In genomic region chr3:192553707-192554106, GRCh38 we compare ENCODE assay signal across 23 cellular contexts.
DNase-seq lines count a peak whose midpoint lies in the region; ATAC-seq, FAIRE-seq and TF ChIP-seq lines count a peak whose summit lies in the region.
"Had no signal": no experiment of that assay in that cellular context is flagged by ENCODE, and none has a peak within 500 bp of the region (broad histone marks: within the 10 kb centered on the region; RNA-seq: fewer than 3 reads in every experiment).

No MANE protein-coding gene starts in this region.

- H2BK5ac ChIP-seq in H1 (ENCODE audit: low read depth, low read length) (0 out of 2 replicates have a peak overlapping the region, but pooled peaks have one; percentile 21), mesenchymal stem cell (ENCODE audit: low read depth, low read length, poor library complexity, severe bottlenecking) (no peak overlapping the region)

- no peak overlapping the region for H3K56ac ChIP-seq in H1 (replicated peaks; ENCODE audit: insufficient read length, low read depth, low read length)

- in situ Hi-C loops in G401 (cut with HindIII; ENCODE audit: low sequenced_read_pairs) = loop anchor here (25.0 kb wide), 1 partner anchor 234 kb away; no protein-coding TSS in a partner anchor

- H2AFZ ChIP-seq in GM23338 = 0 out of 2 replicates have a peak overlapping the region, but pooled peaks have one; percentile 44
- 0 out of 2 replicates have a peak overlapping the region, but pooled peaks have one; percentile 42 for H2AFZ ChIP-seq in H1 (ENCODE audit: low read length)
- H2AFZ ChIP-seq in mesenchymal stem cell (ENCODE audit: low read depth, low read length) = no peak overlapping the region

- H3K9me2 ChIP-seq in GM23338 (ENCODE audit: insufficient read depth) = no peaks in the 10 kb centered on the region

- H3K79me1 ChIP-seq in H1 (ENCODE audit: low read depth, low read length) (no peaks in the 10 kb centered on the region), mesenchymal stem cell (replicated peaks; ENCODE audit: low read length, poor library complexity, severe bottlenecking) (no peaks in the 10 kb centered on the region)

- no peak overlapping the region for H4K5ac ChIP-seq in H1 (ENCODE audit: insufficient read length, low read depth, low read length)

- 0 out of 2 replicates have a peak, but pooled peaks cover 3% of the 10 kb centered on the region for H3K4me1 ChIP-seq in GM23338 (ENCODE audit: insufficient read depth)
- H3K4me1 ChIP-seq in H1 (replicated peaks in 1 of 4; ENCODE audit: control insufficient read depth in 3 of 4, insufficient read depth in 4 of 4, low read length in 3 of 4) = peaks cover 0 to 3% (median 0%) of the 10 kb centered on the region in 4 experiments; a peak in 1 of 7 replicates
- H3K4me1 ChIP-seq in iPS-20b (ENCODE audit: insufficient read depth, low read length) = peaks cover 4% of the 10 kb centered on the region; the same call in 1 of the 2 replicates
- no peaks in the 10 kb centered on the region for H3K4me1 ChIP-seq in mesenchymal stem cell (ENCODE audit: control insufficient read depth, insufficient read depth, low read depth, low read length)
- H3K4me1 ChIP-seq: A549; BLaER1 treated with 17β-estradiol and CSF1 and Interleukin-3, amounts not matched to agents 10 nM and 100 nM; Caco-2 had no signal

- no peak overlapping the region for H3K9ac ChIP-seq in H1 (replicated peaks in 1 of 4; ENCODE audit: extremely low read depth in 1 of 4, low read depth in 3 of 4, low read length in 3 of 4)
- no peak overlapping the region for H3K9ac ChIP-seq in iPS-20b (ENCODE audit: low read depth, low read length)
- H3K9ac ChIP-seq in mesenchymal stem cell (ENCODE audit: low read length) = no peak overlapping the region
- H3K9ac ChIP-seq: BLaER1 treated with 17β-estradiol and CSF1 and Interleukin-3, amounts not matched to agents 10 nM and 100 nM had no signal

- no peak overlapping the region for H2BK12ac ChIP-seq in H1 (ENCODE audit: low read depth, low read length)
- no peak overlapping the region for H2BK12ac ChIP-seq in mesenchymal stem cell (ENCODE audit: low read length in 2 of 2)

- H3K18ac ChIP-seq in H1 (ENCODE audit: extremely low read depth, low read length) = peak overlapping the region; percentile 63; the same call in 1 of the 2 replicates
- no peak overlapping the region for H3K18ac ChIP-seq in mesenchymal stem cell (ENCODE audit: low read depth in 1 of 2, low read length in 2 of 2)

- no peak overlapping the region for H3K4me2 ChIP-seq in GM23338
- H3K4me2 ChIP-seq in H1 (ENCODE audit: insufficient read depth in 1 of 2, low read depth in 2 of 2, low read length in 2 of 2) = peak overlapping the region; percentile 13 to 33; a peak in 3 of 4 replicates
- no peak overlapping the region for H3K4me2 ChIP-seq in mesenchymal stem cell (ENCODE audit: low read length, poor library complexity, severe bottlenecking)
- H3K4me2 ChIP-seq: A549; BLaER1 treated with 17β-estradiol and CSF1 and Interleukin-3, amounts not matched to agents 10 nM and 100 nM had no signal

- H3K4ac ChIP-seq in H1 (replicated peaks; ENCODE audit: insufficient read length, low read depth, low read length) (no peak overlapping the region), mesenchymal stem cell (ENCODE audit: low read depth in 1 of 2, low read length in 2 of 2) (no peak overlapping the region)

- ATAC-seq in GM23338 = peak; percentile 80
- ATAC-seq: A549; CD8-positive, alpha-beta T cell; GM12878 had no signal

- H4K91ac ChIP-seq in H1 (replicated peaks; ENCODE audit: insufficient read length, low read length) (no peak overlapping the region), mesenchymal stem cell (ENCODE audit: low read length) (no peak overlapping the region)

- no peak for TF ChIP-seq CTCF in GM23338 (conservative IDR thresholded peaks at IDR 0.05; ENCODE audit: low read depth in 2 of 2)
- TF ChIP-seq CTCF in H1 (IDR thresholded peaks at IDR 0.05; ENCODE audit: control extremely low read depth in 1 of 3, insufficient read depth in 1 of 3, low read depth in 1 of 3, low read length in 3 of 3) = no peak

- H3K79me2 ChIP-seq in GM23338 (replicated peaks; ENCODE audit: insufficient read depth) = no peaks in the 10 kb centered on the region
- H3K79me2 ChIP-seq in H1 (ENCODE audit: control insufficient read depth in 1 of 2, insufficient read depth in 2 of 2, low read length in 2 of 2) = no peaks in the 10 kb centered on the region

- POLR2A ChIA-PET in H1 (lab: Charles Lee; ENCODE audit: partially characterized antibody) = no interaction called here

- CTCF ChIA-PET in H1 (lab: Charles Lee; ENCODE audit: partially characterized antibody) = interaction anchor here (1.0 to 1.2 kb wide), 2 partner anchors 11 to 250 kb away, joined by 3 to 6 read pairs; no protein-coding TSS in a partner anchor

- H3K4me3 Mint-ChIP-seq in GM23338 = no peak overlapping the region
- H3K4me3 Mint-ChIP-seq: B cell; CD4-positive, alpha-beta T cell; CD8-positive, alpha-beta T cell had no signal

- H3K14ac ChIP-seq in H1 (ENCODE audit: insufficient read length) (no peak overlapping the region), mesenchymal stem cell (ENCODE audit: low read length in 2 of 2) (no peak overlapping the region)

- no peaks in the 10 kb centered on the region for H3K9me3 ChIP-seq in H1 (ENCODE audit: insufficient read depth in 2 of 2, low read depth in 1 of 2, low read length in 1 of 2)
- H3K9me3 ChIP-seq in iPS-20b (ENCODE audit: insufficient read depth, low read depth, low read length) = no peaks in the 10 kb centered on the region
- H3K9me3 ChIP-seq in mesenchymal stem cell (ENCODE audit: control insufficient read depth, low read length) = peaks cover 3% of the 10 kb centered on the region
- H3K9me3 ChIP-seq: A549, Caco-2 had no signal

- H3F3A ChIP-seq in GM23338 (replicated peaks; ENCODE audit: low read depth) = no peaks in the 10 kb centered on the region

- H4K20me1 ChIP-seq in GM23338 (replicated peaks; ENCODE audit: insufficient read depth) = no peaks in the 10 kb centered on the region
- H4K20me1 ChIP-seq in H1 (replicated peaks in 1 of 2; ENCODE audit: control insufficient read depth in 1 of 2, insufficient read depth in 2 of 2, low read length in 2 of 2) = no peaks in the 10 kb centered on the region
- H4K20me1 ChIP-seq: BLaER1 treated with 17β-estradiol and CSF1 and Interleukin-3, amounts not matched to agents 10 nM and 100 nM had no signal

- 0 out of 2 replicates have a peak overlapping the region, but pooled peaks have one; percentile 17 for H3K27ac Mint-ChIP-seq in GM23338
- H3K27ac Mint-ChIP-seq: B cell; CD4-positive, alpha-beta T cell; CD8-positive, alpha-beta T cell had no signal

- peaks cover 6% of the 10 kb centered on the region for H3K27me3 Mint-ChIP-seq in GM23338 (ENCODE audit: insufficient read depth, low read depth, poor library complexity)

- H2AK5ac ChIP-seq in H1 (ENCODE audit: low read depth, low read length) = no peak overlapping the region
- no peak overlapping the region for H2AK5ac ChIP-seq in mesenchymal stem cell (ENCODE audit: low read length, severe bottlenecking)

- H3K36me3 Mint-ChIP-seq in GM23338 (ENCODE audit: low read depth) = no peaks in the 10 kb centered on the region
- H3K36me3 Mint-ChIP-seq: CD8-positive, alpha-beta T cell had no signal

- TF ChIP-seq EP300 in H1 (IDR thresholded peaks at IDR 0.05; ENCODE audit: borderline replicate concordance in 1 of 2, low read depth in 2 of 2, low read length in 2 of 2) = no peak

- no peak overlapping the region for H4K8ac ChIP-seq in H1 (ENCODE audit: extremely low read depth, insufficient read depth, low read length)
- H4K8ac ChIP-seq in mesenchymal stem cell (ENCODE audit: low read length) = no peak overlapping the region

- 70% methylated on average over 5 of the region's 5 CpGs; no CpG with 5 or more reads in 1 of the 2 experiments for WGBS in H1 (ENCODE audit: extremely low coverage in 1 of 2, insufficient coverage in 1 of 2, insufficient read length in 1 of 2, insufficient replicate concordance in 2 of 2, low coverage in 1 of 2, low lambda C conversion rate in 2 of 2, missing lambda C conversion rate in 1 of 2), 2 experiments
- 82% methylated on average over 4 of the region's 5 CpGs for WGBS in mesenchymal stem cell

- peaks cover 6% of the 10 kb centered on the region; the same call in 2 of the 3 replicates for H3K4me1 Mint-ChIP-seq in GM23338
- H3K4me1 Mint-ChIP-seq: B cell had no signal

- H3K27ac ChIP-seq in GM23338 (ENCODE audit: low read depth) = no peak overlapping the region
- H3K27ac ChIP-seq in H1 (ENCODE audit: low read depth, low read length) = no peak overlapping the region
- no peak overlapping the region for H3K27ac ChIP-seq in iPS-20b (ENCODE audit: low read length)
- H3K27ac ChIP-seq in mesenchymal stem cell (ENCODE audit: low read length, poor library complexity, severe bottlenecking) = no peak overlapping the region
- H3K27ac ChIP-seq: 22Rv1; A549; BLaER1 treated with 17β-estradiol and CSF1 and Interleukin-3, amounts not matched to agents 10 nM and 100 nM; C4-2B had no signal

- no peak for TF ChIP-seq RAD21 in H1 (IDR thresholded peaks at IDR 0.05 in 1 of 2, conservative IDR thresholded peaks at IDR 0.05 in 1 of 2; ENCODE audit: low read depth in 2 of 2, low read length in 2 of 2)

- H2BK20ac ChIP-seq in H1 (ENCODE audit: low read length) = no peak overlapping the region

- no peak for TF ChIP-seq POLR2A in H1 (IDR thresholded peaks at IDR 0.05; ENCODE audit: control extremely low read depth in 1 of 2, low read depth in 2 of 2, low read length in 2 of 2)

- H2BK120ac ChIP-seq in H1 (replicated peaks; ENCODE audit: low read depth, low read length) = no peak overlapping the region
- no peak overlapping the region for H2BK120ac ChIP-seq in mesenchymal stem cell (ENCODE audit: low read depth, low read length)

- H3K23me2 ChIP-seq in H1 (ENCODE audit: low read depth, low read length) = no peaks in the 10 kb centered on the region

- DNase-seq in GM23338 (ENCODE audit: low spot score) (peak; percentile 9), H1 (ENCODE audit: low read depth in 1 of 2, low spot score in 2 of 2) (no peak), G401 (ENCODE audit: low spot score) (no peak), NCI-H1105 treated with DMSO at 0.1 percent for 48 hours (lab: John Stamatoyannopoulos, UW) (no peak), mesenchymal stem cell (no peak)
- DNase-seq: AML-193; Caco-2; Calu3; CD4-positive, alpha-beta T cell; CD8-positive, alpha-beta T cell; DMS79 treated with DMSO at 0.1 percent for 48 hours; GDM1 had no signal

- H3K23ac ChIP-seq in H1 (ENCODE audit: insufficient read length) (no peak overlapping the region), mesenchymal stem cell (ENCODE audit: low read length in 2 of 2) (no peak overlapping the region)

- no peak for FAIRE-seq in H1 (lab: Jason Lieb, UNC)
- FAIRE-seq: A549, D721Med, GM12878, GM12892, GM18507, GM19239 had no signal

- H3K36me3 ChIP-seq in GM23338 (ENCODE audit: insufficient read depth) = no peaks in the 10 kb centered on the region
- H3K36me3 ChIP-seq in H1 (ENCODE audit: control insufficient read depth in 2 of 4, insufficient read depth in 4 of 4, low read length in 3 of 4) = no peaks in the 10 kb centered on the region
- no peaks in the 10 kb centered on the region for H3K36me3 ChIP-seq in iPS-20b (ENCODE audit: insufficient read depth, low read depth, low read length)
- no peaks in the 10 kb centered on the region for H3K36me3 ChIP-seq in mesenchymal stem cell (ENCODE audit: control insufficient read depth in 1 of 2, insufficient read depth in 2 of 2, low read depth in 1 of 2, low read length in 2 of 2)
- H3K36me3 ChIP-seq: BLaER1 treated with 17β-estradiol and CSF1 and Interleukin-3, amounts not matched to agents 10 nM and 100 nM had no signal

- H3K27me3 ChIP-seq in GM23338 (ENCODE audit: insufficient read depth) (no peaks in the 10 kb centered on the region), H1 (replicated peaks in 1 of 4; ENCODE audit: control insufficient read depth in 3 of 4, extremely low read depth in 1 of 4, insufficient read depth in 3 of 4, low read length in 3 of 4) (no peaks in the 10 kb centered on the region), iPS-20b (ENCODE audit: insufficient read depth, low read length) (no peaks in the 10 kb centered on the region), mesenchymal stem cell (ENCODE audit: control insufficient read depth in 1 of 2, insufficient read depth in 1 of 2, low read length in 2 of 2) (no peaks in the 10 kb centered on the region)
- H3K27me3 ChIP-seq: BLaER1 treated with 17β-estradiol and CSF1 and Interleukin-3, amounts not matched to agents 10 nM and 100 nM had no signal

- no peaks in the 10 kb centered on the region; the same call in 2 of the 3 replicates for H3K9me3 Mint-ChIP-seq in GM23338

- no peak overlapping the region for H2BK15ac ChIP-seq in H1 (ENCODE audit: low read length)
- no peak overlapping the region for H2BK15ac ChIP-seq in mesenchymal stem cell (ENCODE audit: low read depth, poor library complexity, severe bottlenecking)

- H3K4me3 ChIP-seq in GM23338 = no peak overlapping the region
- H3K4me3 ChIP-seq in H1 (ENCODE audit: extremely low read depth in 1 of 4, insufficient read depth in 2 of 4, low read depth in 3 of 4, low read length in 4 of 4) = no peak overlapping the region; a peak in 1 of 8 replicates
- H3K4me3 ChIP-seq in iPS-20b (ENCODE audit: low read length) = peak overlapping the region; percentile 27; the same call in 1 of the 2 replicates
- H3K4me3 ChIP-seq in mesenchymal stem cell (ENCODE audit: insufficient read depth in 1 of 2, low read depth in 1 of 2, low read length in 2 of 2) = no peak overlapping the region
- H3K4me3 ChIP-seq: A549; BLaER1 treated with 17β-estradiol and CSF1 and Interleukin-3, amounts not matched to agents 10 nM and 100 nM; GM12878 had no signal

Comparison
In these comparisons a context has a peak if more than half of its experiments do, and no peak if none do; other contexts are left out.
1. H3K4me2 ChIP-seq: peak in H1 (2 of 2); none in GM23338 (single experiment) and mesenchymal stem cell (single experiment).